ENCODE assay signal across 26 cellular contexts in the genomic region with DNA sequence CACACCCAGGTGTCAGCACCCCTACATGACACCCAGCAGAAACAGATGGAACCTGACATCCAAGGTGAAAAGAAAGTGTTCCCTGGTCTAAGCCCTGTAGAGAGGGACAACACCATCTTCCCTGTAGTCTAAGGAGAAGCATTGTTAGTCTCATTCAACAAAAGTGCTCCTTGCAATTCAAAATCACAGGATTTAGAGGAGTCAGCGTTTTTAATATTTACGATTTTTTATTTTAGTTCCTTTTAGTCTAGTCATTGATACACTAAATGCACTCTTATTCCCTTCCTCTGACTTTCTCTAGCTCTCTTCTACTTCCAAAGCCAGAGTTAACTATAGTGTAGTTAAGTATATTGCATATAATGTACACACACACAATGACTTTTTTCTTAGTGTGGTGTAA.
DNase-seq lines count a peak whose midpoint lies in the region; ATAC-seq, FAIRE-seq and TF ChIP-seq lines count a peak whose summit lies in the region.
"Had no signal": no experiment of that assay in that cellular context is flagged by ENCODE, and none has a peak within 500 bp of the region (broad histone marks: within the 10 kb centered on the region; RNA-seq: fewer than 3 reads in every experiment).

No MANE protein-coding gene starts in this region.

- no peaks in the 10 kb centered on the region for H3K9me2 ChIP-seq in PC-9 (ENCODE audit: insufficient read depth)

- H2AFZ ChIP-seq in HepG2 (ENCODE audit: low read length) (no peak overlapping the region), K562 (ENCODE audit: low read depth, low read length) (no peak overlapping the region), PC-9 (no peak overlapping the region)

- no peak overlapping the region for H3K4me3 ChIP-seq in HepG2 (replicated peaks in 1 of 3; ENCODE audit: insufficient read depth in 1 of 3, low read depth in 2 of 3, low read length in 3 of 3)
- H3K4me3 ChIP-seq in right lobe of liver = no peak overlapping the region
- no peak overlapping the region for H3K4me3 ChIP-seq in K562
- H3K4me3 ChIP-seq in PC-9 = no peak overlapping the region
- H3K4me3 ChIP-seq: BLaER1, GM12878 had no signal

- H3K79me2 ChIP-seq in HepG2 (ENCODE audit: insufficient read depth, low read length) (no peaks in the 10 kb centered on the region), K562 (ENCODE audit: control insufficient read depth, insufficient read depth, low read length) (no peaks in the 10 kb centered on the region), PC-9 (ENCODE audit: low read depth) (no peaks in the 10 kb centered on the region)

- H3K4me1 ChIP-seq in HepG2 (ENCODE audit: insufficient read depth, low read length) (no peaks in the 10 kb centered on the region), right lobe of liver (no peaks in the 10 kb centered on the region), K562 (replicated peaks in 1 of 2; ENCODE audit: control insufficient read depth in 2 of 2, insufficient read depth in 2 of 2, low read length in 2 of 2) (no peaks in the 10 kb centered on the region), PC-9 (replicated peaks; ENCODE audit: insufficient read depth) (no peaks in the 10 kb centered on the region)
- H3K4me1 ChIP-seq: BE2C had no signal

- no peak for TF ChIP-seq CTCF in HepG2 (CRISPR knock-in tag; IDR thresholded peaks at IDR 0.05)
- no peak for TF ChIP-seq CTCF in right lobe of liver (IDR thresholded peaks at IDR 0.05)
- TF ChIP-seq CTCF in K562 (IDR thresholded peaks at IDR 0.05 in 2 of 3, conservative IDR thresholded peaks at IDR 0.05 in 1 of 3; ENCODE audit: insufficient read depth in 2 of 3, low read depth in 1 of 3, low read length in 3 of 3) = no peak
- no peak for TF ChIP-seq CTCF in PC-9 (conservative IDR thresholded peaks at IDR 0.05)

- no peaks in the 10 kb centered on the region for H3F3A ChIP-seq in PC-9 (ENCODE audit: insufficient read depth, low read depth)

- ATAC-seq in HepG2 = no peak
- no peak for ATAC-seq in right lobe of liver
- ATAC-seq in K562 = no peak
- no peak for ATAC-seq in stimulated activated effector memory CD8-positive, alpha-beta T cell treated with anti-CD3 and anti-CD28 coated beads, Interleukin-12 subunit alpha, Interleukin-12 subunit beta, amount 100 ng/mL, for 72 hours
- ATAC-seq: GM12878 had no signal

- H3K27ac ChIP-seq in HepG2 (ENCODE audit: extremely low read length, insufficient read depth, low read length) (no peak overlapping the region), right lobe of liver (no peak overlapping the region), K562 (ENCODE audit: extremely low read depth, low read depth, low read length) (no peak overlapping the region), PC-9 (no peak overlapping the region)
- H3K27ac ChIP-seq: 22Rv1, BLaER1 had no signal

- TF ChIP-seq RAD21 in HepG2 (CRISPR knock-in tag; IDR thresholded peaks at IDR 0.05) (no peak), K562 (CRISPR knock-in tag; conservative IDR thresholded peaks at IDR 0.05 in 1 of 2, IDR thresholded peaks at IDR 0.05 in 1 of 2) (no peak)

- H3K9me3 Mint-ChIP-seq in stimulated activated effector memory CD8-positive, alpha-beta T cell treated with anti-CD3 and anti-CD28 coated beads, Interleukin-12 subunit alpha, Interleukin-12 subunit beta, amount 100 ng/mL, for 72 hours = no peaks in the 10 kb centered on the region
- H3K9me3 Mint-ChIP-seq: CD4-positive, alpha-beta memory T cell; CD4-positive, CD25-positive, alpha-beta regulatory T cell; CD8-positive, alpha-beta memory T cell had no signal

- H3K9me1 ChIP-seq in K562 (ENCODE audit: control insufficient read depth, insufficient read depth, low read length) = no peaks in the 10 kb centered on the region

- TF ChIP-seq POLR2A in HepG2 (IDR thresholded peaks at IDR 0.05; ENCODE audit: insufficient read depth in 1 of 2, low read depth in 2 of 2, low read length in 2 of 2) = no peak
- TF ChIP-seq POLR2A in right lobe of liver (IDR thresholded peaks at IDR 0.05) = no peak
- TF ChIP-seq POLR2A in K562 (conservative IDR thresholded peaks at IDR 0.05) = no peak

- no peak for FAIRE-seq in HepG2 (lab: Jason Lieb, UNC)
- FAIRE-seq in K562 (lab: Jason Lieb, UNC) = no peak
- FAIRE-seq: GM12878, GM12892, GM18507 had no signal

- POLR2A ChIA-PET in HepG2 (lab: Yijun Ruan, JAX) = no interaction called here
- POLR2A ChIA-PET in K562 (lab: Yijun Ruan, JAX) = no interaction called here
- POLR2A ChIA-PET in PC-9 (lab: Charles Lee; ENCODE audit: unreplicated experiment) = no interaction called here

- H3K27ac Mint-ChIP-seq in stimulated activated effector memory CD8-positive, alpha-beta T cell treated with anti-CD3 and anti-CD28 coated beads, Interleukin-12 subunit alpha, Interleukin-12 subunit beta, amount 100 ng/mL, for 72 hours = peak overlapping the region; percentile 51
- H3K27ac Mint-ChIP-seq: CD14-positive monocyte; CD4-positive, alpha-beta memory T cell; CD4-positive, CD25-positive, alpha-beta regulatory T cell had no signal

- no TSS peak for BruUV-seq in HepG2 (replicated peaks; lab: Mats Ljungman, UMichigan)
- BruUV-seq in K562 (replicated peaks; lab: Mats Ljungman, UMichigan) = no TSS peak
- BruUV-seq in PC-9 (replicated peaks; lab: Mats Ljungman, UMichigan) = no TSS peak

- H3K4me3 Mint-ChIP-seq in stimulated activated effector memory CD8-positive, alpha-beta T cell treated with anti-CD3 and anti-CD28 coated beads, Interleukin-12 subunit alpha, Interleukin-12 subunit beta, amount 100 ng/mL, for 72 hours = no peak overlapping the region
- H3K4me3 Mint-ChIP-seq: CD14-positive monocyte; CD4-positive, alpha-beta memory T cell; CD4-positive, CD25-positive, alpha-beta regulatory T cell; CD8-positive, alpha-beta memory T cell had no signal

- no peak for TF ChIP-seq EP300 in HepG2 (IDR thresholded peaks at IDR 0.05; ENCODE audit: low read depth in 2 of 2, low read length in 2 of 2)
- no peak for TF ChIP-seq EP300 in HepG2 (CRISPR knock-in tag; IDR thresholded peaks at IDR 0.05; ENCODE audit: borderline replicate concordance)
- TF ChIP-seq EP300 in K562 (IDR thresholded peaks at IDR 0.05; ENCODE audit: low read length) = no peak

- intact Hi-C loops in HepG2 (cut with micrococcal nuclease; ENCODE audit: unreplicated experiment) = no loop called here
- intact Hi-C loops in right lobe of liver (cut with DNase I) = no loop called here
- intact Hi-C loops in K562 (cut with micrococcal nuclease) = no loop called here
- intact Hi-C loops in PC-9 (cut with micrococcal nuclease; ENCODE audit: unreplicated experiment) = no loop called here

- H4K20me1 ChIP-seq in HepG2 (ENCODE audit: insufficient read depth, low read length) = no peaks in the 10 kb centered on the region
- H4K20me1 ChIP-seq in K562 (replicated peaks; ENCODE audit: control insufficient read depth, insufficient read depth, low read length) = no peaks in the 10 kb centered on the region
- no peaks in the 10 kb centered on the region for H4K20me1 ChIP-seq in PC-9 (ENCODE audit: insufficient read depth)
- H4K20me1 ChIP-seq: BLaER1 had no signal

- no peaks in the 10 kb centered on the region for H3K36me3 Mint-ChIP-seq in stimulated activated effector memory CD8-positive, alpha-beta T cell treated with anti-CD3 and anti-CD28 coated beads, Interleukin-12 subunit alpha, Interleukin-12 subunit beta, amount 100 ng/mL, for 72 hours
- H3K36me3 Mint-ChIP-seq: CD14-positive monocyte had no signal

- H3K27me3 ChIP-seq in HepG2 (ENCODE audit: control insufficient read depth in 1 of 2, insufficient read depth in 2 of 2, low read length in 2 of 2) = no peaks in the 10 kb centered on the region
- H3K27me3 ChIP-seq in right lobe of liver = no peaks in the 10 kb centered on the region
- H3K27me3 ChIP-seq in K562 (ENCODE audit: control insufficient read depth in 2 of 2, insufficient read depth in 2 of 2, low read length in 2 of 2) = no peaks in the 10 kb centered on the region
- H3K27me3 ChIP-seq in PC-9 (ENCODE audit: insufficient read depth, low read depth) = no peaks in the 10 kb centered on the region
- H3K27me3 ChIP-seq: BE2C, BLaER1 had no signal

- H3K4me1 Mint-ChIP-seq in stimulated activated effector memory CD8-positive, alpha-beta T cell treated with anti-CD3 and anti-CD28 coated beads, Interleukin-12 subunit alpha, Interleukin-12 subunit beta, amount 100 ng/mL, for 72 hours = no peaks in the 10 kb centered on the region
- H3K4me1 Mint-ChIP-seq: CD14-positive monocyte; CD4-positive, alpha-beta memory T cell; CD8-positive, alpha-beta memory T cell had no signal

- DNase-seq in HepG2 (ENCODE audit: low spot score) (no peak), right lobe of liver (no peak), K562 (ENCODE audit: extremely low read depth in 1 of 4, low spot score in 3 of 4) (no peak), PC-9 (no peak), dedifferentiated amniotic fluid mesenchymal stem cell (ENCODE audit: extremely low spot score) (no peak)
- no peak for DNase-seq in stimulated activated effector memory CD8-positive, alpha-beta T cell treated with anti-CD3 and anti-CD28 coated beads, Interleukin-12 subunit alpha, Interleukin-12 subunit beta, amount 100 ng/mL, for 72 hours (ENCODE audit: low spot score in 2 of 2)
- DNase-seq: ACHN; BE2C; C1 segment of cervical spinal cord; CD4-positive, alpha-beta memory T cell; CD4-positive, CD25-positive, alpha-beta regulatory T cell; CD8-positive, alpha-beta memory T cell; COR-L47; DMS 273 treated with DMSO at 0.1 percent for 48 hours; DMS153; DMS53; DMS79; DND-41; EL; GDM1 had no signal

- WGBS in HepG2 (ENCODE audit: low lambda C conversion rate) = 2% methylated on average over 2 of the region's 2 CpGs
- WGBS in right lobe of liver (ENCODE audit: insufficient coverage, low coverage, low lambda C conversion rate, missing lambda C conversion rate) = 71% methylated on average over 2 of the region's 2 CpGs
- 2% methylated on average over 2 of the region's 2 CpGs for WGBS in K562 (ENCODE audit: insufficient coverage, low coverage, missing lambda C conversion rate)

- no peak overlapping the region for H3K9ac ChIP-seq in HepG2 (ENCODE audit: insufficient read depth, low read depth, low read length)
- no peak overlapping the region for H3K9ac ChIP-seq in K562 (ENCODE audit: insufficient read depth in 1 of 2, low read depth in 2 of 2, low read length in 2 of 2)
- H3K9ac ChIP-seq: BLaER1 had no signal

- in situ Hi-C loops in HepG2 (cut with HindIII; ENCODE audit: extremely low pct_ligation_motif_present, low pct_unique_long_range_greater_than_20kb) = no loop called here
- in situ Hi-C loops in K562 (cut with MboI) = no loop called here

- H3K36me3 ChIP-seq in HepG2 (replicated peaks in 1 of 2; ENCODE audit: control insufficient read depth in 1 of 2, insufficient read depth in 2 of 2, low read length in 2 of 2) = no peaks in the 10 kb centered on the region
- no peaks in the 10 kb centered on the region for H3K36me3 ChIP-seq in right lobe of liver
- no peaks in the 10 kb centered on the region for H3K36me3 ChIP-seq in K562 (ENCODE audit: control insufficient read depth, insufficient read depth, low read length)
- no peaks in the 10 kb centered on the region for H3K36me3 ChIP-seq in PC-9 (ENCODE audit: low read depth)
- H3K36me3 ChIP-seq: BE2C, BLaER1 had no signal

- H3K9me3 ChIP-seq in HepG2 (ENCODE audit: low read length) (no peaks in the 10 kb centered on the region), right lobe of liver (no peaks in the 10 kb centered on the region), K562 (replicated peaks; ENCODE audit: control insufficient read depth, insufficient read depth, low read depth, low read length) (no peaks in the 10 kb centered on the region), PC-9 (ENCODE audit: insufficient read depth, low read depth) (no peaks in the 10 kb centered on the region)
- H3K9me3 ChIP-seq: BE2C, BLaER1 had no signal

- H3K4me2 ChIP-seq in HepG2 (ENCODE audit: low read depth, low read length) (no peak overlapping the region), K562 (ENCODE audit: insufficient read depth, low read length) (no peak overlapping the region), PC-9 (no peak overlapping the region)

- CTCF ChIA-PET in HepG2 (lab: Yijun Ruan, JAX; ENCODE audit: low intra/inter-chr PET ratio, low total read pairs) = no interaction called here
- CTCF ChIA-PET in K562 (lab: Yijun Ruan, JAX; ENCODE audit: low intra/inter-chr PET ratio) = no interaction called here
- CTCF ChIA-PET in PC-9 (lab: Charles Lee) = no interaction called here

Comparison
In these comparisons a context has a peak if more than half of its experiments do, and no peak if none do; other contexts are left out.
1. Of the 241 proteins assayed by ChIP-seq in both HepG2 and K562: peak only in HepG2: none; only in K562: MAFG; in both: MAFF and MAFK; in neither: 238.